In the genomic region with DNA sequence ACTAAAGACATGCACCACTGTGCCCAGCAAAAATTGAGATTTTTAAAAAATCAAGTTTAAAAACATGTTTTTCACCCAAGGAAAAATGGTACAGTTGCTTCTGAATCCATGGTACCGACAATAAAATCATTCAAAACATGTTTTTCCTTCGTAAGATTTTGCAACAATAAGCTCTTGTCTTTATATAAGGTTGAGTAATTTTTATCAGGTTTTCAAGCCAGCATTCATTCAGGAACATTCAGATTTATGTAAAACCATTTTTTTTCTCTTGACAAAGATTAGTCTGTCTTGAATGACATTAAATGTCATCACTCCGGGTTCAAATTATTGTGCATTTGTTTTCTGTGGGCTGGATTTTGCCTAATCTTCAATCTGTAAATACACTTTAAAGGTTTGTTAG, we compare ENCODE assay signal across 28 cellular contexts.
"Had no signal": no experiment of that assay in that cellular context is flagged by ENCODE, and none has a peak within 500 bp of the region (broad histone marks: within the 10 kb centered on the region; RNA-seq: fewer than 3 reads in every experiment).

No MANE protein-coding gene starts in this region.

- ATAC-seq: activated CD4-positive, CD25-positive, alpha-beta regulatory T cell treated with anti-CD3 and anti-CD28 coated beads, Interleukin-2, amount 50 U/mL, for 24 hours; activated CD8-positive, alpha-beta T cell treated with anti-CD3 and anti-CD28 coated beads for 36 hours; activated T-cell treated with anti-CD3 and anti-CD28 coated beads, Interleukin-2, amount 50 U/mL, for 4 hours; activated T-helper 17 cell treated with anti-CD3 and anti-CD28 coated beads, Interleukin-2, amount 50 U/mL, for 72 hours; body of pancreas; effector memory CD8-positive, alpha-beta T cell; foreskin keratinocyte; gastroesophageal sphincter; T-helper 17 cell had no signal

- DNase-seq: activated B cell treated with CpG ODN at 0.5 μM for 24 hours; activated CD4-positive, alpha-beta T cell treated with anti-CD3 and anti-CD28 coated beads for 48 hours; activated CD4-positive, alpha-beta T cell treated with anti-CD3 and anti-CD28 coated beads, Interleukin-2, amount 50 U/mL, for 1 hour; activated CD4-positive, alpha-beta T cell treated with anti-CD3 and anti-CD28 coated beads, Interleukin-2, amount 50 U/mL, for 48 hours; activated CD8-positive, alpha-beta memory T cell treated with anti-CD3 and anti-CD28 coated beads for 24 hours; activated CD8-positive, alpha-beta T cell treated with anti-CD3 and anti-CD28 coated beads for 36 hours; activated effector memory CD4-positive, alpha-beta T cell treated with Interleukin-2 at 50 U/mL for 16 hours; activated gamma-delta T cell treated with Interleukin-2 at 50 U/mL for 16 hours; activated naive CD4-positive, alpha-beta T cell treated with anti-CD3 and anti-CD28 coated beads, Interleukin-2, amount 50 U/mL, for 16 hours; activated naive CD4-positive, alpha-beta T cell treated with Interleukin-2 at 50 U/mL for 16 hours; activated T-cell treated with anti-CD3 and anti-CD28 coated beads, Interleukin-2, amount 50 U/mL, for 4 hours; amniotic stem cell; anterior cingulate cortex; body of pancreas; caudate nucleus; cortex of kidney; dermis blood vessel endothelial cell; effector CD4-positive, alpha-beta T cell; effector memory CD8-positive, alpha-beta T cell; erythroblast; foreskin keratinocyte; head of caudate nucleus; T-helper 17 cell; T1000; WERI-Rb-1 had no signal
